Comparison of ENCODE assay signal across 1 cellular context in genomic region chr1:61724721-61725694, GRCh38.
TF ChIP-seq lines count a peak whose summit lies in the region.

TSS of gene TM2D1 (minus strand) at chr1:61725141. CDS start at chr1:61725120, 21 bp downstream.

TF ChIP-seq in HepG2, 621 proteins besides CTCF, POLR2A, EP300 and RAD21 (continued from another document and continues in another):
- TF ChIP-seq ZNF550 (CRISPR knock-in tag; IDR thresholded peaks at IDR 0.05; ENCODE audit: borderline replicate concordance), result peak; percentile 88; the same call in 1 of the 2 replicates
- TF ChIP-seq RFX5 (IDR thresholded peaks at IDR 0.05; ENCODE audit: low read depth, low read length), result no peak
- peak; percentile 63; the same call in 1 of the 2 replicates for TF ChIP-seq PITX1 (CRISPR knock-in tag; IDR thresholded peaks at IDR 0.05)
- TF ChIP-seq FOXA1 (IDR thresholded peaks at IDR 0.05), result no peak
- TF ChIP-seq FOXA1 (CRISPR knock-in tag; IDR thresholded peaks at IDR 0.05), result no peak; the same call in 1 of the 2 replicates
- TF ChIP-seq RFXAP (CRISPR knock-in tag; IDR thresholded peaks at IDR 0.05; ENCODE audit: borderline replicate concordance), result no peak; the same call in 1 of the 2 replicates
- peak; percentile 96 for TF ChIP-seq ARID4A (CRISPR knock-in tag; IDR thresholded peaks at IDR 0.05; ENCODE audit: borderline replicate concordance)
- TF ChIP-seq ZNF280B (CRISPR knock-in tag; IDR thresholded peaks at IDR 0.05; ENCODE audit: borderline replicate concordance), result 0 out of 2 replicates have a peak, but pooled peaks have one; percentile 88
- TF ChIP-seq ZNF580 (CRISPR knock-in tag; IDR thresholded peaks at IDR 0.05; ENCODE audit: borderline replicate concordance, low read depth), result peak; percentile 93
- TF ChIP-seq TFDP2 (CRISPR knock-in tag; IDR thresholded peaks at IDR 0.05), result peak; percentile 82
- TF ChIP-seq PPARG (CRISPR knock-in tag; conservative IDR thresholded peaks at IDR 0.05), result peak; percentile 49; the same call in 1 of the 2 replicates
- no peak for TF ChIP-seq ATF5 (CRISPR knock-in tag; IDR thresholded peaks at IDR 0.05; ENCODE audit: low read depth)
- 0 out of 2 replicates have a peak, but pooled peaks have one; percentile 11 for TF ChIP-seq RERE (CRISPR knock-in tag; IDR thresholded peaks at IDR 0.05; ENCODE audit: low read depth)
- TF ChIP-seq ZNF570 (CRISPR knock-in tag; IDR thresholded peaks at IDR 0.05; ENCODE audit: borderline replicate concordance), result 0 out of 2 replicates have a peak, but pooled peaks have one; percentile 61
- TF ChIP-seq ZUFSP (CRISPR knock-in tag; IDR thresholded peaks at IDR 0.05; ENCODE audit: borderline replicate concordance), result no peak
- TF ChIP-seq PBX3 (CRISPR knock-in tag; IDR thresholded peaks at IDR 0.05; ENCODE audit: borderline replicate concordance), result no peak
- peak; percentile 95 for TF ChIP-seq ZNF501 (CRISPR knock-in tag; IDR thresholded peaks at IDR 0.05)
- peak; percentile 77 for TF ChIP-seq ZHX1 (CRISPR knock-in tag; IDR thresholded peaks at IDR 0.05; ENCODE audit: low read depth)
- TF ChIP-seq ZNF564 (CRISPR knock-in tag; IDR thresholded peaks at IDR 0.05), result peak; percentile 67; the same call in 1 of the 2 replicates
- peak; percentile 57; the same call in 1 of the 2 replicates for TF ChIP-seq ZBTB37 (CRISPR knock-in tag; IDR thresholded peaks at IDR 0.05)
- peak; percentile 87 for TF ChIP-seq ZNF280D (CRISPR knock-in tag; IDR thresholded peaks at IDR 0.05)
- TF ChIP-seq ARHGAP35 (CRISPR knock-in tag; IDR thresholded peaks at IDR 0.05; ENCODE audit: borderline replicate concordance), result no peak
- TF ChIP-seq ZNF136 (CRISPR knock-in tag; IDR thresholded peaks at IDR 0.05; ENCODE audit: low read depth), result no peak
